9 cellular contexts compared by ENCODE assay signal in genomic region chr18:22347624-22348511, GRCh38.
DNase-seq lines count a peak whose midpoint lies in the region; ATAC-seq, FAIRE-seq and TF ChIP-seq lines count a peak whose summit lies in the region.
"Had no signal": no experiment of that assay in that cellular context is flagged by ENCODE, and none has a peak within 500 bp of the region (broad histone marks: within the 10 kb centered on the region; RNA-seq: fewer than 3 reads in every experiment).

No MANE protein-coding gene starts in this region.

- no peak for TF ChIP-seq RAD21 in SK-N-SH (IDR thresholded peaks at IDR 0.05; ENCODE audit: low read length)
- TF ChIP-seq RAD21 in HepG2 (CRISPR knock-in tag; IDR thresholded peaks at IDR 0.05), result no peak

- no peaks in the 10 kb centered on the region for H3K36me3 ChIP-seq in SK-N-SH (replicated peaks in 1 of 2; ENCODE audit: control insufficient read depth in 1 of 2, insufficient read depth in 2 of 2, low read length in 1 of 2)
- H3K36me3 ChIP-seq in body of pancreas (replicated peaks in 1 of 2; ENCODE audit: insufficient read depth in 1 of 2, low read depth in 2 of 2), result no peaks in the 10 kb centered on the region
- H3K36me3 ChIP-seq in HepG2 (replicated peaks in 1 of 2; ENCODE audit: control insufficient read depth in 1 of 2, insufficient read depth in 2 of 2, low read length in 2 of 2), result no peaks in the 10 kb centered on the region
- no peaks in the 10 kb centered on the region for H3K36me3 ChIP-seq in testis (ENCODE audit: low read depth, missing control alignments)

- H3K9me3 ChIP-seq in SK-N-SH (no peaks in the 10 kb centered on the region), body of pancreas (no peaks in the 10 kb centered on the region), HepG2 (ENCODE audit: low read length) (no peaks in the 10 kb centered on the region), testis (no peaks in the 10 kb centered on the region)

- no peaks in the 10 kb centered on the region for H4K20me1 ChIP-seq in SK-N-SH (ENCODE audit: insufficient read depth)
- no peaks in the 10 kb centered on the region for H4K20me1 ChIP-seq in HepG2 (ENCODE audit: insufficient read depth, low read length)

- no TSS peak for BruUV-seq in HepG2 (replicated peaks; lab: Mats Ljungman, UMichigan)

- TF ChIP-seq CTCF in SK-N-SH (IDR thresholded peaks at IDR 0.05) (no peak), body of pancreas (IDR thresholded peaks at IDR 0.05) (no peak), HepG2 (CRISPR knock-in tag; IDR thresholded peaks at IDR 0.05) (no peak), testis (IDR thresholded peaks at IDR 0.05) (no peak)

- H3K4me2 ChIP-seq in SK-N-SH (no peak overlapping the region), HepG2 (ENCODE audit: low read depth, low read length) (peak overlapping the region; percentile 41)

- H3K9me2 ChIP-seq in SK-N-SH, result no peaks in the 10 kb centered on the region

- H3K27ac ChIP-seq in SK-N-SH (ENCODE audit: low read depth in 2 of 2, low read length in 1 of 2), result no peak overlapping the region
- H3K27ac ChIP-seq in body of pancreas, result peak overlapping the region; percentile 51 to 87 (median 82)
- no peak overlapping the region for H3K27ac ChIP-seq in HepG2 (ENCODE audit: extremely low read length, insufficient read depth, low read length)
- peak overlapping the region; percentile 47 to 89 for H3K27ac ChIP-seq in testis

- H2AFZ ChIP-seq in SK-N-SH (ENCODE audit: low read depth), result no peak overlapping the region
- no peak overlapping the region for H2AFZ ChIP-seq in HepG2 (ENCODE audit: low read length)

- no peak overlapping the region for H3K9ac ChIP-seq in SK-N-SH
- H3K9ac ChIP-seq in HepG2 (ENCODE audit: insufficient read depth, low read depth, low read length), result no peak overlapping the region

- CTCF ChIA-PET in SK-N-SH (lab: Yijun Ruan, JAX), result no interaction called here
- CTCF ChIA-PET in HepG2 (lab: Yijun Ruan, JAX; ENCODE audit: low intra/inter-chr PET ratio, low total read pairs), result no interaction called here

- H3K27me3 ChIP-seq in SK-N-SH (ENCODE audit: insufficient read depth) (peaks cover 90% of the 10 kb centered on the region), body of pancreas (no peaks in the 10 kb centered on the region), HepG2 (ENCODE audit: control insufficient read depth in 1 of 2, insufficient read depth in 2 of 2, low read length in 2 of 2) (peaks cover 0 to 37% of the 10 kb centered on the region in 2 experiments; a peak in 1 of 5 replicates), testis (no peaks in the 10 kb centered on the region)

- H3K4me1 ChIP-seq in SK-N-SH (ENCODE audit: control insufficient read depth in 1 of 2, insufficient read depth in 2 of 2, low read depth in 1 of 2, low read length in 1 of 2) (no peaks in the 10 kb centered on the region; a peak in 1 of 4 replicates), body of pancreas (peaks cover 38% of the 10 kb centered on the region), HepG2 (ENCODE audit: insufficient read depth, low read length) (peaks cover 16% of the 10 kb centered on the region; the same call in 1 of the 2 replicates), testis (peaks cover 36% of the 10 kb centered on the region)

- in situ Hi-C loops in HepG2 (cut with HindIII; ENCODE audit: extremely low pct_ligation_motif_present, low pct_unique_long_range_greater_than_20kb), result no loop called here

- no peak overlapping the region for H3K4me3 ChIP-seq in SK-N-SH (ENCODE audit: low read depth in 2 of 2, low read length in 1 of 2)
- no peak overlapping the region for H3K4me3 ChIP-seq in body of pancreas
- no peak overlapping the region for H3K4me3 ChIP-seq in HepG2 (replicated peaks in 1 of 3; ENCODE audit: insufficient read depth in 1 of 3, low read depth in 2 of 3, low read length in 3 of 3)
- peak overlapping the region; percentile 56 to 62 for H3K4me3 ChIP-seq in testis

- intact Hi-C loops in body of pancreas (cut with DNase I) (no loop called here), HepG2 (cut with micrococcal nuclease; ENCODE audit: unreplicated experiment) (no loop called here), testis (cut with DNase I; ENCODE audit: low total_unique reads) (loop anchor here (5.0 to 10.0 kb wide), 2 partner anchors 176 to 207 kb away; no protein-coding TSS in a partner anchor)

- POLR2A ChIA-PET in SK-N-SH (lab: Yijun Ruan, JAX) (no interaction called here), HepG2 (lab: Yijun Ruan, JAX) (no interaction called here)

- WGBS in SK-N-SH (ENCODE audit: low lambda C conversion rate), result 30% methylated on average over 16 of the region's 25 CpGs
- 13 to 17% methylated on average over 25 of the region's 25 CpGs for WGBS in body of pancreas, 2 donors
- 45% methylated on average over 12 of the region's 25 CpGs for WGBS in HepG2 (ENCODE audit: low lambda C conversion rate)
- 13 to 14% methylated on average over 18 to 24 of the region's 25 CpGs for WGBS in testis, 2 donors

- DNase-seq in SK-N-SH (no peak), body of pancreas (peak; percentile 26 to 41 (median 28)), HepG2 (ENCODE audit: low spot score) (no peak), testis (peak; percentile 61), HPDE6-E6E7 (ENCODE audit: extremely low spot score) (no peak)
- no peak for DNase-seq in activated effector memory CD4-positive, alpha-beta T cell treated with anti-CD3 and anti-CD28 coated beads, Interleukin-2, amount 50 U/mL, for 16 hours
- DNase-seq: GOT3 had no signal

- no peak for TF ChIP-seq EP300 in SK-N-SH (IDR thresholded peaks at IDR 0.05; ENCODE audit: borderline replicate concordance in 1 of 2, low read depth in 1 of 2, low read length in 1 of 2)
- TF ChIP-seq EP300 in HepG2 (IDR thresholded peaks at IDR 0.05; ENCODE audit: low read depth in 2 of 2, low read length in 2 of 2), result no peak
- no peak for TF ChIP-seq EP300 in HepG2 (CRISPR knock-in tag; IDR thresholded peaks at IDR 0.05; ENCODE audit: borderline replicate concordance)

- H3K79me2 ChIP-seq in SK-N-SH (ENCODE audit: insufficient read depth) (no peaks in the 10 kb centered on the region), HepG2 (ENCODE audit: insufficient read depth, low read length) (no peaks in the 10 kb centered on the region)

- TF ChIP-seq POLR2A in body of pancreas (IDR thresholded peaks at IDR 0.05), result peak in 2 of 3 donors; percentile 25 to 40
- no peak for TF ChIP-seq POLR2A in HepG2 (IDR thresholded peaks at IDR 0.05; ENCODE audit: insufficient read depth in 1 of 2, low read depth in 2 of 2, low read length in 2 of 2)
- TF ChIP-seq POLR2A in testis (IDR thresholded peaks at IDR 0.05), result no peak

- H3F3A ChIP-seq in SK-N-SH (replicated peaks; ENCODE audit: insufficient read depth), result no peaks in the 10 kb centered on the region

- no peak for FAIRE-seq in HepG2 (lab: Jason Lieb, UNC)

- ATAC-seq in SK-N-SH treated with all-trans-retinoic acid at 6 μM for 48 hours (no peak), body of pancreas (peak; percentile 21), HepG2 (peak; percentile 23; the same call in 2 of the 3 replicates), HG03439 (IDR thresholded peaks at IDR 0.05; ENCODE audit: unreplicated experiment) (no peak)

TF ChIP-seq in SK-N-SH, 30 proteins besides CTCF, POLR2A, EP300 and RAD21:
- no peak for TF ChIP-seq ELF1 (IDR thresholded peaks at IDR 0.05)
- TF ChIP-seq EZH2phosphoT487 (IDR thresholded peaks at IDR 0.05; ENCODE audit: borderline replicate concordance, low read depth), result 0 out of 2 replicates have a peak, but pooled peaks have one; percentile 7

TF ChIP-seq in SK-N-SH treated with all-trans-retinoic acid at 6 μM for 48 hours, 23 proteins besides CTCF, POLR2A, EP300 and RAD21 (continues in another document):
- TF ChIP-seq PPARA (CRISPR knock-in tag; IDR thresholded peaks at IDR 0.05; ENCODE audit: borderline replicate concordance) (no peak), PATZ1 (CRISPR knock-in tag; IDR thresholded peaks at IDR 0.05; ENCODE audit: borderline replicate concordance) (no peak)

TF ChIP-seq in HepG2, 621 proteins besides CTCF, POLR2A, EP300 and RAD21:
- 0 out of 2 replicates have a peak, but pooled peaks have one; percentile 71 for TF ChIP-seq CBX2 (IDR thresholded peaks at IDR 0.05; ENCODE audit: low read depth, low read length)
- TF ChIP-seq CBX2 (CRISPR knock-in tag; IDR thresholded peaks at IDR 0.05; ENCODE audit: low read depth), result no peak
- TF ChIP-seq PTBP1 (IDR thresholded peaks at IDR 0.05; ENCODE audit: low read depth, low read length, poor library complexity, severe bottlenecking), result no peak

Comparison
In these comparisons a context has a peak if more than half of its experiments do, and no peak if none do; other contexts are left out.
1. DNase-seq: peak in body of pancreas (4 of 4) and testis (single experiment); none in SK-N-SH (single experiment), HepG2 (single experiment), activated effector memory CD4-positive, alpha-beta T cell treated with anti-CD3 and anti-CD28 coated beads, Interleukin-2, amount 50 U/mL, for 16 hours (single experiment) and HPDE6-E6E7 (single experiment).
2. H3K27ac ChIP-seq: peak in body of pancreas (4 of 4) and testis (2 of 2); none in SK-N-SH (0 of 2) and HepG2 (single experiment).
3. H3K4me3 ChIP-seq: peak in testis (2 of 2); none in SK-N-SH (0 of 2), body of pancreas (0 of 2) and HepG2 (0 of 3).
4. ATAC-seq: peak in body of pancreas (single experiment) and HepG2 (single experiment); none in SK-N-SH treated with all-trans-retinoic acid at 6 μM for 48 hours (single experiment) and HG03439 (single experiment).
5. POLR2A ChIP-seq: peak in body of pancreas (2 of 3); none in HepG2 (0 of 2) and testis (single experiment).